ENCODE assay signal across 1 cellular context in the genomic region with DNA sequence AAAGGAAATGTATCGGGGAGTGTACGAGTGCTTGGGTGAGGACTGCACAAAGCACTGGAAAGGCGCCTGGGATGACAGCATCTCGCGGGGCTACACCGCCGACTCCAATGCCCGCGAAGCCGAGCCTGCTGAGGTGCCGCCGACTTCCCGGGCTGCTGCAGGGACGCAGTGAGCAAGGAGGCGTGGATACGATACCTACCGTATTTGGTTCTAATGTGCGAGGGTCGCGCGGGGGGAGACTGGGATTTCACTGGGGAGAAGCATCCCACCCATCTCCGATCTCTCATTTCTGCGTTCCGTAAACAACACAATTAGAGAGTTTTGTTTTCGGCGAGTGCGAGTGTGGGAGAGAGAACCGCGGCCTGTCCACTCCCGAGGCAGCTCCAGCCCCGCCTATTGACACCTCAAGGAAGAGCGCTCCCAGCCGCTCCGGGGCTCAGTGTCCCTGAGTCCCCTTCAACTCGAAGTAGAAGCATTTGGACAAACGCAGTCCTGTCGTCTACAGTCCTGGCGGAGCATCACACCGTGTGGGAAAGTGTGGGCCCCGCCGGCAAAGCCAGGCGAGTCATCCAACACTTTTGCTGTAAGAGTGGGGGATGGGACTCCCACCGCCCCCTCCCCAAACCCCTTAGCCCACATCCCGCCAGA.
TF ChIP-seq lines count a peak whose summit lies in the region.

No MANE protein-coding gene starts in this region.

TF ChIP-seq in GM12878, 131 proteins besides CTCF, POLR2A, EP300 and RAD21 (continued from another document):
- TF ChIP-seq ZNF592 (IDR thresholded peaks at IDR 0.05) (no peak), TARDBP (IDR thresholded peaks at IDR 0.05; ENCODE audit: borderline replicate concordance) (no peak), ZZZ3 (IDR thresholded peaks at IDR 0.05; ENCODE audit: control insufficient read depth, insufficient read length, low read depth) (no peak), SPI1 (IDR thresholded peaks at IDR 0.05; ENCODE audit: borderline replicate concordance, insufficient read depth, low read depth, low read length) (no peak), PAX5 (IDR thresholded peaks at IDR 0.05; ENCODE audit: borderline replicate concordance, low read depth, low read length) (no peak), ZNF622 (IDR thresholded peaks at IDR 0.05) (no peak), KDM1A (IDR thresholded peaks at IDR 0.05; ENCODE audit: borderline replicate concordance) (no peak), SMC3 (IDR thresholded peaks at IDR 0.05; ENCODE audit: borderline replicate concordance, low read length) (no peak), NFYA (IDR thresholded peaks at IDR 0.05; ENCODE audit: borderline replicate concordance, low read depth, low read length) (no peak), MEF2A (IDR thresholded peaks at IDR 0.05; ENCODE audit: insufficient read depth, low read depth, low read length) (no peak), YY1 (IDR thresholded peaks at IDR 0.05; ENCODE audit: low read depth, low read length) (no peak), EZH2 (IDR thresholded peaks at IDR 0.05; ENCODE audit: borderline replicate concordance, control insufficient read depth, low read depth, low read length) (no peak)
- TF ChIP-seq, protein P1, sequence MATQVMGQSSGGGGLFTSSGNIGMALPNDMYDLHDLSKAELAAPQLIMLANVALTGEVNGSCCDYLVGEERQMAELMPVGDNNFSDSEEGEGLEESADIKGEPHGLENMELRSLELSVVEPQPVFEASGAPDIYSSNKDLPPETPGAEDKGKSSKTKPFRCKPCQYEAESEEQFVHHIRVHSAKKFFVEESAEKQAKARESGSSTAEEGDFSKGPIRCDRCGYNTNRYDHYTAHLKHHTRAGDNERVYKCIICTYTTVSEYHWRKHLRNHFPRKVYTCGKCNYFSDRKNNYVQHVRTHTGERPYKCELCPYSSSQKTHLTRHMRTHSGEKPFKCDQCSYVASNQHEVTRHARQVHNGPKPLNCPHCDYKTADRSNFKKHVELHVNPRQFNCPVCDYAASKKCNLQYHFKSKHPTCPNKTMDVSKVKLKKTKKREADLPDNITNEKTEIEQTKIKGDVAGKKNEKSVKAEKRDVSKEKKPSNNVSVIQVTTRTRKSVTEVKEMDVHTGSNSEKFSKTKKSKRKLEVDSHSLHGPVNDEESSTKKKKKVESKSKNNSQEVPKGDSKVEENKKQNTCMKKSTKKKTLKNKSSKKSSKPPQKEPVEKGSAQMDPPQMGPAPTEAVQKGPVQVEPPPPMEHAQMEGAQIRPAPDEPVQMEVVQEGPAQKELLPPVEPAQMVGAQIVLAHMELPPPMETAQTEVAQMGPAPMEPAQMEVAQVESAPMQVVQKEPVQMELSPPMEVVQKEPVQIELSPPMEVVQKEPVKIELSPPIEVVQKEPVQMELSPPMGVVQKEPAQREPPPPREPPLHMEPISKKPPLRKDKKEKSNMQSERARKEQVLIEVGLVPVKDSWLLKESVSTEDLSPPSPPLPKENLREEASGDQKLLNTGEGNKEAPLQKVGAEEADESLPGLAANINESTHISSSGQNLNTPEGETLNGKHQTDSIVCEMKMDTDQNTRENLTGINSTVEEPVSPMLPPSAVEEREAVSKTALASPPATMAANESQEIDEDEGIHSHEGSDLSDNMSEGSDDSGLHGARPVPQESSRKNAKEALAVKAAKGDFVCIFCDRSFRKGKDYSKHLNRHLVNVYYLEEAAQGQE (IDR thresholded peaks at IDR 0.05; ENCODE audit: low read depth, low read length), result no peak
